ENCODE assay signal across 26 cellular contexts in genomic region chr3:62539762-62540161, GRCh38.
"Had no signal": no experiment of that assay in that cellular context is flagged by ENCODE, and none has a peak within 500 bp of the region (broad histone marks: within the 10 kb centered on the region; RNA-seq: fewer than 3 reads in every experiment).

No MANE protein-coding gene starts in this region.

- ATAC-seq: left cardiac atrium; left lobe of liver; mucosa of descending colon; naive thymus-derived CD4-positive, alpha-beta T cell; natural killer cell treated with Interleukin-12 subunit alpha and Interleukin-12 subunit beta and Interleukin-15 and Interleukin-18, amount 100 ng/mL, for 72 hours; right lobe of liver; stimulated activated memory B cell treated with anti-CD40 and anti-IgM and Interleukin-4, amounts not matched to agents 10 μg/mL and 1 μg/mL and 100 μg/mL, for 72 hours; stimulated activated naive CD8-positive, alpha-beta T cell treated with anti-CD3 and anti-CD28 coated beads, Interleukin-15, Interleukin-2, amounts not matched to agents 100 U/mL and 50 U/mL, for 24 hours had no signal

- H3K4me1 ChIP-seq: right atrium auricular region, right lobe of liver, stomach, testis, thyroid gland, transverse colon had no signal

- H3K9me3 Mint-ChIP-seq: memory B cell; stimulated activated memory B cell treated with anti-CD40 and anti-IgM and Interleukin-4, amounts not matched to agents 10 μg/mL and 1 μg/mL and 100 μg/mL, for 72 hours had no signal

- H3K9me3 ChIP-seq: mucosa of descending colon, ovary, right atrium auricular region, right lobe of liver, stomach, testis, thyroid gland, transverse colon, upper lobe of left lung had no signal

- H3K4me3 ChIP-seq: mucosa of descending colon, ovary, right atrium auricular region, right lobe of liver, smooth muscle cell, stomach, testis, thyroid gland, transverse colon, upper lobe of left lung had no signal

- H3K27ac ChIP-seq: ovary, right atrium auricular region, right lobe of liver, stomach, testis, thyroid gland, transverse colon, upper lobe of left lung had no signal

- H3K4me2 ChIP-seq: smooth muscle cell had no signal

- H3K4me3 Mint-ChIP-seq: memory B cell; naive thymus-derived CD4-positive, alpha-beta T cell; natural killer cell treated with Interleukin-12 subunit alpha and Interleukin-12 subunit beta and Interleukin-15 and Interleukin-18, amount 100 ng/mL, for 72 hours; stimulated activated memory B cell treated with anti-CD40 and anti-IgM and Interleukin-4, amounts not matched to agents 10 μg/mL and 1 μg/mL and 100 μg/mL, for 72 hours had no signal

- FAIRE-seq: keratinocyte, urothelium cell line had no signal

- H3K4me1 Mint-ChIP-seq: memory B cell; naive thymus-derived CD4-positive, alpha-beta T cell; stimulated activated memory B cell treated with anti-CD40 and anti-IgM and Interleukin-4, amounts not matched to agents 10 μg/mL and 1 μg/mL and 100 μg/mL, for 72 hours had no signal

- H3K36me3 ChIP-seq: ovary, right atrium auricular region, right lobe of liver, stomach, thyroid gland, transverse colon, upper lobe of left lung had no signal

- H3K36me3 Mint-ChIP-seq: memory B cell; naive thymus-derived CD4-positive, alpha-beta T cell; natural killer cell treated with Interleukin-12 subunit alpha and Interleukin-12 subunit beta and Interleukin-15 and Interleukin-18, amount 100 ng/mL, for 72 hours; stimulated activated memory B cell treated with anti-CD40 and anti-IgM and Interleukin-4, amounts not matched to agents 10 μg/mL and 1 μg/mL and 100 μg/mL, for 72 hours had no signal

- H3K27me3 Mint-ChIP-seq: memory B cell; natural killer cell treated with Interleukin-12 subunit alpha and Interleukin-12 subunit beta and Interleukin-15 and Interleukin-18, amount 100 ng/mL, for 72 hours; progenitor cell of endocrine pancreas; stimulated activated memory B cell treated with anti-CD40 and anti-IgM and Interleukin-4, amounts not matched to agents 10 μg/mL and 1 μg/mL and 100 μg/mL, for 72 hours had no signal

- H3K27ac Mint-ChIP-seq: memory B cell; naive thymus-derived CD4-positive, alpha-beta T cell; natural killer cell treated with Interleukin-12 subunit alpha and Interleukin-12 subunit beta and Interleukin-15 and Interleukin-18, amount 100 ng/mL, for 72 hours; progenitor cell of endocrine pancreas; stimulated activated memory B cell treated with anti-CD40 and anti-IgM and Interleukin-4, amounts not matched to agents 10 μg/mL and 1 μg/mL and 100 μg/mL, for 72 hours had no signal

- H3K27me3 ChIP-seq: ovary, right atrium auricular region, testis, thyroid gland, transverse colon, upper lobe of left lung had no signal

- DNase-seq: kidney glomerular epithelial cell; left cardiac atrium; midbrain; mucosa of descending colon; naive thymus-derived CD4-positive, alpha-beta T cell; ovary; right lobe of liver; stimulated activated CD4-positive, alpha-beta T cell treated with anti-CD3 and anti-CD28 coated beads, Interleukin-1b, Interleukin-23, amount 100 ng/mL, for 48 hours; stimulated activated CD4-positive, alpha-beta T cell treated with anti-CD3 and anti-CD28 coated beads, Interleukin-2, amount 100 ng/mL, for 48 hours; stimulated activated CD4-positive, alpha-beta T cell treated with anti-CD3 and anti-CD28 coated beads, Interleukin-4, amount 100 ng/mL, for 4 hours; stimulated activated CD8-positive, alpha-beta memory T cell treated with anti-CD3 and anti-CD28 coated beads, Interleukin-4, amount 100 ng/mL, for 48 hours; stimulated activated naive CD8-positive, alpha-beta T cell treated with anti-CD3 and anti-CD28 coated beads, Interleukin-15, Interleukin-2, amounts not matched to agents 100 U/mL and 50 U/mL, for 24 hours; stomach; testis; thyroid gland; transverse colon had no signal
